In genomic region chr2:228355897-228356296, GRCh38 we compare ENCODE assay signal across 25 cellular contexts.
"Had no signal": no experiment of that assay in that cellular context is flagged by ENCODE, and none has a peak within 500 bp of the region (broad histone marks: within the 10 kb centered on the region; RNA-seq: fewer than 3 reads in every experiment).

No MANE protein-coding gene starts in this region.

- DNase-seq: immature natural killer cell; kidney; left colon; left lung; lower lobe of right lung; midbrain; mucosa of descending colon; naive thymus-derived CD4-positive, alpha-beta T cell; ovary; right lobe of liver; stimulated activated CD4-positive, alpha-beta T cell treated with anti-CD3 and anti-CD28 coated beads, Interleukin-12 subunit alpha, Interleukin-12 subunit beta, amount 100 ng/mL, for 4 hours; stimulated activated CD4-positive, alpha-beta T cell treated with anti-CD3 and anti-CD28 coated beads, Interleukin-15, amount 100 ng/mL, for 24 hours; stimulated activated CD4-positive, alpha-beta T cell treated with anti-CD3 and anti-CD28 coated beads, Interleukin-2, amount 100 ng/mL, for 24 hours; stimulated activated CD4-positive, alpha-beta T cell treated with anti-CD3 and anti-CD28 coated beads, Interleukin-4, amount 100 ng/mL, for 1 hour; stimulated activated naive B cell treated with anti-CD40 and anti-IgM and Interleukin-4, amounts not matched to agents 10 μg/mL and 1 μg/mL and 100 μg/mL, for 72 hours; stimulated activated naive CD8-positive, alpha-beta T cell treated with anti-CD3 and anti-CD28 coated beads, Interleukin-15, Interleukin-2, amounts not matched to agents 100 U/mL and 50 U/mL, for 24 hours; stomach; testis; thyroid gland; transverse colon; upper lobe of left lung had no signal

- H3K4me1 ChIP-seq: left lung, lower lobe of right lung, right atrium auricular region, right lobe of liver, stomach, testis, thyroid gland, transverse colon, upper lobe of left lung, vagina had no signal

- H3K9me3 ChIP-seq: lower lobe of right lung, mucosa of descending colon, ovary, right atrium auricular region, right lobe of liver, testis, thyroid gland, transverse colon, upper lobe of left lung, vagina had no signal

- H3K27me3 ChIP-seq: left lung, ovary, right atrium auricular region, right lobe of liver, stomach, testis, thyroid gland, transverse colon, upper lobe of left lung, vagina had no signal

- H3K4me3 ChIP-seq: left lung, lower lobe of right lung, mucosa of descending colon, ovary, right atrium auricular region, right lobe of liver, skin epidermis, stomach, testis, thyroid gland, transverse colon, upper lobe of left lung, vagina had no signal

- ATAC-seq: left colon; left lung; lower lobe of right lung; mucosa of descending colon; naive thymus-derived CD4-positive, alpha-beta T cell; natural killer cell treated with Interleukin-12 subunit alpha and Interleukin-12 subunit beta and Interleukin-15 and Interleukin-18, amount 100 ng/mL, for 72 hours; right lobe of liver; stimulated activated naive B cell treated with anti-CD40 and anti-IgM and Interleukin-4, amounts not matched to agents 10 μg/mL and 1 μg/mL and 100 μg/mL, for 72 hours; stimulated activated naive CD8-positive, alpha-beta T cell treated with anti-CD3 and anti-CD28 coated beads, Interleukin-15, Interleukin-2, amounts not matched to agents 100 U/mL and 50 U/mL, for 24 hours had no signal

- H3K27ac ChIP-seq: left lung, lower lobe of right lung, ovary, right atrium auricular region, right lobe of liver, skin epidermis, stomach, testis, thyroid gland, transverse colon, upper lobe of left lung, vagina had no signal

- H3K36me3 ChIP-seq: left lung, lower lobe of right lung, ovary, right atrium auricular region, right lobe of liver, stomach, thyroid gland, transverse colon, upper lobe of left lung, vagina had no signal
